ENCODE assay signal across 25 cellular contexts in genomic region chr7:155168607-155169006, GRCh38.
"Had no signal": no experiment of that assay in that cellular context is flagged by ENCODE, and none has a peak within 500 bp of the region (broad histone marks: within the 10 kb centered on the region; RNA-seq: fewer than 3 reads in every experiment).

No MANE protein-coding gene starts in this region.

- H3K27ac ChIP-seq: ascending aorta, breast epithelium, cardiac muscle cell, colonic mucosa, epithelial cell of prostate, VCaP had no signal

- H3K27ac Mint-ChIP-seq: activated CD4-positive, alpha-beta memory T cell treated with anti-CD3 and anti-CD28 coated beads for 36 hours; activated CD8-positive, alpha-beta T cell treated with anti-CD3 and anti-CD28 coated beads, Interleukin-2, amount 10 ng/mL, durations not matched to agents 7 days and 5 days; activated naive CD4-positive, alpha-beta T cell treated with anti-CD3 and anti-CD28 coated beads, Interleukin-2, amount 10 ng/mL, durations not matched to agents 7 days and 5 days; activated naive CD4-positive, alpha-beta T cell treated with anti-CD3 and anti-CD28 coated beads, Interleukin-2, amount 50 U/mL, for 72 hours; activated naive CD8-positive, alpha-beta T cell treated with anti-CD3 and anti-CD28 coated beads, Interleukin-2, amount 10 ng/mL, durations not matched to agents 7 days and 5 days; activated T-helper 17 cell treated with anti-CD3 and anti-CD28 coated beads, Interleukin-2, amount 50 U/mL, for 72 hours; WTC11 had no signal

- H3K4me3 Mint-ChIP-seq: activated CD4-positive, alpha-beta memory T cell treated with anti-CD3 and anti-CD28 coated beads for 36 hours; activated CD8-positive, alpha-beta T cell treated with anti-CD3 and anti-CD28 coated beads, Interleukin-2, amount 10 ng/mL, durations not matched to agents 7 days and 5 days; activated naive CD4-positive, alpha-beta T cell treated with anti-CD3 and anti-CD28 coated beads, Interleukin-2, amount 10 ng/mL, durations not matched to agents 7 days and 5 days; activated naive CD8-positive, alpha-beta T cell treated with anti-CD3 and anti-CD28 coated beads, Interleukin-2, amount 10 ng/mL, durations not matched to agents 7 days and 5 days; activated T-cell treated with anti-CD3 and anti-CD28 coated beads, Interleukin-2, amount 50 U/mL, for 4 hours; activated T-helper 17 cell treated with anti-CD3 and anti-CD28 coated beads, Interleukin-2, amount 50 U/mL, for 72 hours; brain; WTC11 had no signal

- H3K4me1 ChIP-seq: ascending aorta, breast epithelium, colonic mucosa had no signal

- H3K9me3 ChIP-seq: ascending aorta, breast epithelium, colonic mucosa had no signal

- H3K36me3 Mint-ChIP-seq: activated CD4-positive, alpha-beta memory T cell treated with anti-CD3 and anti-CD28 coated beads for 36 hours; activated naive CD4-positive, alpha-beta T cell treated with anti-CD3 and anti-CD28 coated beads, Interleukin-2, amount 10 ng/mL, durations not matched to agents 7 days and 5 days; activated naive CD4-positive, alpha-beta T cell treated with anti-CD3 and anti-CD28 coated beads, Interleukin-2, amount 50 U/mL, for 72 hours; activated naive CD8-positive, alpha-beta T cell treated with anti-CD3 and anti-CD28 coated beads, Interleukin-2, amount 10 ng/mL, durations not matched to agents 7 days and 5 days; brain; WTC11 had no signal

- DNase-seq: activated CD4-positive, alpha-beta memory T cell treated with anti-CD3 and anti-CD28 coated beads for 36 hours; activated CD4-positive, alpha-beta T cell treated with anti-CD3 and anti-CD28 coated beads for 1 hour; activated CD4-positive, alpha-beta T cell treated with anti-CD3 and anti-CD28 coated beads for 4 hours; activated CD8-positive, alpha-beta T cell treated with anti-CD3 and anti-CD28 coated beads, Interleukin-2, amount 10 ng/mL, durations not matched to agents 7 days and 5 days; activated gamma-delta T cell; activated naive CD4-positive, alpha-beta T cell; activated naive CD4-positive, alpha-beta T cell treated with anti-CD3 and anti-CD28 coated beads, Interleukin-2, amount 10 ng/mL, durations not matched to agents 7 days and 5 days; activated naive CD8-positive, alpha-beta T cell treated with anti-CD3 and anti-CD28 coated beads, Interleukin-2, amount 10 ng/mL, durations not matched to agents 7 days and 5 days; activated T-cell treated with anti-CD3 and anti-CD28 coated beads, Interleukin-2, amount 50 U/mL, for 4 hours; central memory CD4-positive, alpha-beta T cell; cerebellar nuclear complex; colonic mucosa; effector CD8-positive, alpha-beta T cell; foreskin fibroblast; hippocampal formation; T-helper 2 cell had no signal

- H3K4me1 Mint-ChIP-seq: activated naive CD4-positive, alpha-beta T cell treated with anti-CD3 and anti-CD28 coated beads, Interleukin-2, amount 10 ng/mL, durations not matched to agents 7 days and 5 days; activated naive CD8-positive, alpha-beta T cell treated with anti-CD3 and anti-CD28 coated beads, Interleukin-2, amount 10 ng/mL, durations not matched to agents 7 days and 5 days; activated T-helper 17 cell treated with anti-CD3 and anti-CD28 coated beads, Interleukin-2, amount 50 U/mL, for 72 hours; WTC11 had no signal

- H3K9me3 Mint-ChIP-seq: activated CD4-positive, alpha-beta memory T cell treated with anti-CD3 and anti-CD28 coated beads for 36 hours; activated naive CD4-positive, alpha-beta T cell treated with anti-CD3 and anti-CD28 coated beads, Interleukin-2, amount 10 ng/mL, durations not matched to agents 7 days and 5 days; activated naive CD4-positive, alpha-beta T cell treated with anti-CD3 and anti-CD28 coated beads, Interleukin-2, amount 50 U/mL, for 72 hours; activated naive CD8-positive, alpha-beta T cell treated with anti-CD3 and anti-CD28 coated beads, Interleukin-2, amount 10 ng/mL, durations not matched to agents 7 days and 5 days; activated T-cell treated with anti-CD3 and anti-CD28 coated beads, Interleukin-2, amount 50 U/mL, for 4 hours; activated T-helper 17 cell treated with anti-CD3 and anti-CD28 coated beads, Interleukin-2, amount 50 U/mL, for 72 hours had no signal

- H3K4me3 ChIP-seq: ascending aorta, breast epithelium, cardiac muscle cell, colonic mucosa had no signal

- H3K36me3 ChIP-seq: ascending aorta, breast epithelium, cardiac muscle cell, colonic mucosa had no signal

- H3K27me3 ChIP-seq: ascending aorta, cardiac muscle cell, colonic mucosa had no signal
